21 cellular contexts compared by ENCODE assay signal in genomic region chr1:101227837-101228236, GRCh38. TPM values are rescaled to one million over a fixed set of nuclear protein-coding genes. Genes with fewer than 3 reads are reported as not detected.
"Had no signal": no experiment of that assay in that cellular context is flagged by ENCODE, and none has a peak within 500 bp of the region (broad histone marks: within the 10 kb centered on the region; RNA-seq: fewer than 3 reads in every experiment).

No MANE protein-coding gene starts in this region.

- H3K4me3 ChIP-seq: dorsolateral prefrontal cortex, hepatocyte, left ventricle myocardium inferior, lower lobe of right lung, suprapubic skin, thyroid gland, uterus had no signal

- ATAC-seq: left cardiac atrium, lower lobe of right lung had no signal

- H3K27ac Mint-ChIP-seq: memory B cell, mesothelial cell of epicardium, natural killer cell, type B pancreatic cell had no signal

- H3K79me2 ChIP-seq: hepatocyte had no signal

- H3K4me1 ChIP-seq: left ventricle myocardium inferior, lower lobe of right lung, suprapubic skin, thyroid gland, uterus had no signal

- DNase-seq: dorsolateral prefrontal cortex; effector CD8-positive, alpha-beta T cell; foreskin melanocyte; head of caudate nucleus; kidney; left cardiac atrium; left ventricle myocardium inferior; lower lobe of right lung; natural killer cell; posterior cingulate gyrus; small intestine; stimulated activated CD4-positive, alpha-beta T cell treated with anti-CD3 and anti-CD28 coated beads, Interleukin-12 subunit alpha, Interleukin-12 subunit beta, amount 100 ng/mL, for 4 hours; thyroid gland; uterus had no signal

- H3K4me3 Mint-ChIP-seq: memory B cell, mesothelial cell of epicardium, natural killer cell, neural crest cell, type B pancreatic cell had no signal

- FAIRE-seq: kidney, small intestine had no signal

- H3K9me3 Mint-ChIP-seq: natural killer cell, type B pancreatic cell had no signal

- H3K36me3 ChIP-seq: left ventricle myocardium inferior, lower lobe of right lung, suprapubic skin, thyroid gland, uterus had no signal

- H3K27me3 ChIP-seq: dorsolateral prefrontal cortex, suprapubic skin, thyroid gland, uterus had no signal

- H3K27ac ChIP-seq: dorsolateral prefrontal cortex, hepatocyte, left ventricle myocardium inferior, lower lobe of right lung, suprapubic skin, thyroid gland, uterus had no signal

- H2AFZ ChIP-seq: hepatocyte had no signal

- H3K4me1 Mint-ChIP-seq: neural crest cell had no signal

- H3K4me2 ChIP-seq: hepatocyte had no signal

- H3K9me3 ChIP-seq: lower lobe of right lung, suprapubic skin, thyroid gland, uterus had no signal

- H3K27me3 Mint-ChIP-seq: memory B cell had no signal

- H3K36me3 Mint-ChIP-seq: mesothelial cell of epicardium, natural killer cell, type B pancreatic cell had no signal

RNA-seq across cellular contexts. Expression of gene S1PR1, which starts 9.0 kb away (rescaled TPM):
- total RNA-seq: osteocyte had no signal
